8 cellular contexts compared by ENCODE assay signal in genomic region chrX:54043084-54043483, GRCh38. TPM values are rescaled to one million over a fixed set of nuclear protein-coding genes. Genes with fewer than 3 reads are reported as not detected.
DNase-seq lines count a peak whose midpoint lies in the region; ATAC-seq and TF ChIP-seq lines count a peak whose summit lies in the region.

No MANE protein-coding gene starts in this region.

- peak overlapping the region; percentile 95 for H3K4me3 Mint-ChIP-seq in activated CD4-positive, alpha-beta T cell treated with anti-CD3 and anti-CD28 coated beads for 36 hours
- H3K4me3 Mint-ChIP-seq in activated naive CD8-positive, alpha-beta T cell treated with anti-CD3 and anti-CD28 coated beads, Interleukin-2, amount 10 ng/mL, durations not matched to agents 7 days and 5 days = peak overlapping the region; percentile 95

- no peak for DNase-seq in activated CD4-positive, alpha-beta T cell treated with anti-CD3 and anti-CD28 coated beads for 36 hours
- DNase-seq in activated CD4-positive, alpha-beta T cell treated with anti-CD3 and anti-CD28 coated beads, Interleukin-2, amount 50 U/mL, for 4 hours = no peak
- DNase-seq in activated naive CD8-positive, alpha-beta T cell treated with anti-CD3 and anti-CD28 coated beads, Interleukin-2, amount 10 ng/mL, durations not matched to agents 7 days and 5 days = no peak
- DNase-seq in left lung = no peak
- DNase-seq in testis = no peak
- no peak for DNase-seq in A172 (ENCODE audit: low spot score)
- DNase-seq in activated CD4-positive, alpha-beta T cell treated with anti-CD3 and anti-CD28 coated beads, Interleukin-2, amount 50 U/mL, for 1 hour = no peak

- TF ChIP-seq POLR2A in testis (IDR thresholded peaks at IDR 0.05) = no peak

- no peaks in the 10 kb centered on the region for H3K9me3 Mint-ChIP-seq in activated CD4-positive, alpha-beta T cell treated with anti-CD3 and anti-CD28 coated beads for 36 hours (ENCODE audit: low read depth)
- no peaks in the 10 kb centered on the region for H3K9me3 Mint-ChIP-seq in activated naive CD8-positive, alpha-beta T cell treated with anti-CD3 and anti-CD28 coated beads, Interleukin-2, amount 10 ng/mL, durations not matched to agents 7 days and 5 days

- H3K27ac ChIP-seq in left lung (peak overlapping the region; percentile 94 to 97), testis (peak overlapping the region; percentile 89 to 93)

- peak overlapping the region; percentile 95 for H3K27ac Mint-ChIP-seq in activated CD4-positive, alpha-beta T cell treated with anti-CD3 and anti-CD28 coated beads for 36 hours
- H3K27ac Mint-ChIP-seq in activated naive CD8-positive, alpha-beta T cell treated with anti-CD3 and anti-CD28 coated beads, Interleukin-2, amount 10 ng/mL, durations not matched to agents 7 days and 5 days = peak overlapping the region; percentile 96

- H3K9me3 ChIP-seq in left lung = no peaks in the 10 kb centered on the region
- H3K9me3 ChIP-seq in testis = no peaks in the 10 kb centered on the region

- intact Hi-C loops in activated CD4-positive, alpha-beta T cell treated with anti-CD3 and anti-CD28 coated beads for 36 hours (cut with DNase I, micrococcal nuclease) = loop anchor here (5.0 to 10.0 kb wide), 7 partner anchors 328 to 1119 kb away; partner anchors contain the start of genes KDM5C (in 1 of the 2), RIBC1 (in 1 of the 2) and SMC1A (in 1 of the 2)
- intact Hi-C loops in left lung (cut with DNase I) = no loop called here
- intact Hi-C loops in testis (cut with DNase I; ENCODE audit: low total_unique reads) = no loop called here

- peak overlapping the region; percentile 45 to 60 for H3K4me3 ChIP-seq in left lung
- H3K4me3 ChIP-seq in testis = peak overlapping the region; percentile 71 to 81

- H3K36me3 ChIP-seq in left lung = peaks cover 0 to 11% of the 10 kb centered on the region in 2 donors
- no peaks in the 10 kb centered on the region for H3K36me3 ChIP-seq in testis (ENCODE audit: low read depth, missing control alignments)

- peaks cover 20% of the 10 kb centered on the region for H3K36me3 Mint-ChIP-seq in activated CD4-positive, alpha-beta T cell treated with anti-CD3 and anti-CD28 coated beads for 36 hours (ENCODE audit: low read depth)
- peaks cover 3% of the 10 kb centered on the region for H3K36me3 Mint-ChIP-seq in activated naive CD8-positive, alpha-beta T cell treated with anti-CD3 and anti-CD28 coated beads, Interleukin-2, amount 10 ng/mL, durations not matched to agents 7 days and 5 days

- WGBS in testis, 2 donors = 0% methylated on average over 6 to 9 of the region's 9 CpGs

- H3K4me1 Mint-ChIP-seq in activated CD4-positive, alpha-beta T cell treated with anti-CD3 and anti-CD28 coated beads for 36 hours = peaks cover 24% of the 10 kb centered on the region
- H3K4me1 Mint-ChIP-seq in activated naive CD8-positive, alpha-beta T cell treated with anti-CD3 and anti-CD28 coated beads, Interleukin-2, amount 10 ng/mL, durations not matched to agents 7 days and 5 days = peaks cover 12% of the 10 kb centered on the region

- ATAC-seq in activated CD4-positive, alpha-beta T cell treated with anti-CD3 and anti-CD28 coated beads for 36 hours = no peak
- no peak for ATAC-seq in activated naive CD8-positive, alpha-beta T cell treated with anti-CD3 and anti-CD28 coated beads, Interleukin-2, amount 10 ng/mL, durations not matched to agents 7 days and 5 days (ENCODE audit: low read depth)
- ATAC-seq in left lung (no peak), esophagus mucosa (no peak)

- H3K27me3 Mint-ChIP-seq in activated CD4-positive, alpha-beta T cell treated with anti-CD3 and anti-CD28 coated beads for 36 hours = no peaks in the 10 kb centered on the region
- H3K27me3 Mint-ChIP-seq in activated naive CD8-positive, alpha-beta T cell treated with anti-CD3 and anti-CD28 coated beads, Interleukin-2, amount 10 ng/mL, durations not matched to agents 7 days and 5 days = no peaks in the 10 kb centered on the region

- POLR2A ChIA-PET in activated CD4-positive, alpha-beta T cell treated with anti-CD3 and anti-CD28 coated beads for 36 hours (lab: Charles Lee) = interaction anchor here (0.5 to 2.6 kb wide), 5 partner anchors 140 to 818 kb away, joined by 3 to 12 read pairs (median 5); partner anchors contain the start of genes FAM120C and GNL3L
- POLR2A ChIA-PET in activated naive CD8-positive, alpha-beta T cell treated with anti-CD3 and anti-CD28 coated beads, Interleukin-2, amount 10 ng/mL, durations not matched to agents 7 days and 5 days (lab: Charles Lee) = interaction anchor here (1.2 to 3.3 kb wide), 4 partner anchors 140 to 597 kb away, joined by 4 to 30 read pairs (median 6); partner anchors contain the start of genes FAM120C and HUWE1

- CTCF ChIA-PET in activated CD4-positive, alpha-beta T cell treated with anti-CD3 and anti-CD28 coated beads for 36 hours (lab: Charles Lee) = interaction anchor here (0.7 kb wide), 2 partner anchors 365 to 385 kb away, joined by 3 to 5 read pairs; no protein-coding TSS in a partner anchor

- TF ChIP-seq CTCF in left lung (IDR thresholded peaks at IDR 0.05) (no peak), testis (IDR thresholded peaks at IDR 0.05) (no peak)

- H3K27me3 ChIP-seq in left lung (no peaks in the 10 kb centered on the region), testis (no peaks in the 10 kb centered on the region)

- no peaks in the 10 kb centered on the region for H3K4me1 ChIP-seq in left lung
- H3K4me1 ChIP-seq in testis = no peaks in the 10 kb centered on the region

RNA-seq across cellular contexts. Expression of gene PHF8, which starts 1.2 kb away (rescaled TPM):
- total RNA-seq in activated CD4-positive, alpha-beta T cell treated with anti-CD3 and anti-CD28 coated beads for 36 hours = 10 to 100 TPM; 47.4 to 47.8 TPM
- total RNA-seq in activated naive CD8-positive, alpha-beta T cell treated with anti-CD3 and anti-CD28 coated beads, Interleukin-2, amount 10 ng/mL, durations not matched to agents 7 days and 5 days = 10 to 100 TPM; 46.9 to 47.2 TPM
- 10 to 100 TPM; 19.9 to 24.3 TPM for total RNA-seq in left lung
- total RNA-seq in testis = 100 to 1,000 TPM; 162 to 196 TPM
- 90.8 TPM for polyA plus RNA-seq in testis (ENCODE audit: insufficient read depth, low read depth, low replicate concordance)
- 16.3 TPM for total RNA-seq in esophagus mucosa
- total RNA-seq in A172 (2014; rRNA removed; shearing (Covaris generic)) = 5.8 and 7.9 TPM in 2 replicates

Comparison
In these comparisons a context has a peak if more than half of its experiments do, and no peak if none do; other contexts are left out.
1. intact Hi-C loops: an anchor here in activated CD4-positive, alpha-beta T cell treated with anti-CD3 and anti-CD28 coated beads for 36 hours (5.0 to 10.0 kb wide); none called in left lung and testis.